ENCODE assay signal across 9 cellular contexts in genomic region chr2:161104054-161104553, GRCh38. TPM values are rescaled to one million over a fixed set of nuclear protein-coding genes. Genes with fewer than 3 reads are reported as not detected.
A peak's percentile ranks its signal among the peaks of the same experiment; 100 is the strongest.
DNase-seq lines count a peak whose midpoint lies in the region; ATAC-seq, FAIRE-seq and TF ChIP-seq lines count a peak whose summit lies in the region.
"Had no signal": no experiment of that assay in that cellular context is flagged by ENCODE, and none has a peak within 500 bp of the region (broad histone marks: within the 10 kb centered on the region; RNA-seq: fewer than 3 reads in every experiment).

No MANE protein-coding gene starts in this region.

- no peak overlapping the region for H3K9ac ChIP-seq in mammary epithelial cell (ENCODE audit: insufficient read depth, low read length)

- 43% methylated on average over 5 of the region's 5 CpGs for WGBS in mammary epithelial cell (ENCODE audit: low coverage, missing lambda C conversion rate)

- no peak overlapping the region for H3K4me3 ChIP-seq in mammary epithelial cell (replicated peaks in 1 of 3; ENCODE audit: insufficient read depth in 1 of 3, low read depth in 2 of 3, low read length in 3 of 3)
- H3K4me3 ChIP-seq in BE2C (ENCODE audit: low read depth, low read length): no peak overlapping the region

- H2AFZ ChIP-seq in mammary epithelial cell (ENCODE audit: low read depth, low read length): no peak overlapping the region

- H3K4me1 ChIP-seq in mammary epithelial cell (ENCODE audit: insufficient read depth, low read length) (peaks cover 24% of the 10 kb centered on the region), BE2C (no peaks in the 10 kb centered on the region)

- no peak overlapping the region for H3K27ac ChIP-seq in mammary epithelial cell (ENCODE audit: insufficient read depth, low read depth, low read length)

- intact Hi-C loops in mammary epithelial cell (cut with micrococcal nuclease): no loop called here

- no peak for FAIRE-seq in urothelium cell line (lab: Jason Lieb, UNC)

- H3K36me3 ChIP-seq in mammary epithelial cell (ENCODE audit: insufficient read depth, low read length) (no peaks in the 10 kb centered on the region), BE2C (no peaks in the 10 kb centered on the region)

- TF ChIP-seq CTCF in mammary epithelial cell (conservative IDR thresholded peaks at IDR 0.05 in 1 of 2, IDR thresholded peaks at IDR 0.05 in 1 of 2; ENCODE audit: extremely low read depth in 1 of 2, insufficient read depth in 1 of 2, low read depth in 1 of 2, low read length in 2 of 2) (no peak), BE2C (IDR thresholded peaks at IDR 0.05; ENCODE audit: low read depth, low read length) (no peak)

- no peaks in the 10 kb centered on the region for H3K9me3 ChIP-seq in mammary epithelial cell (replicated peaks; ENCODE audit: insufficient read depth, low read length)
- H3K9me3 ChIP-seq in BE2C: no peaks in the 10 kb centered on the region

- H3K4me2 ChIP-seq in mammary epithelial cell (ENCODE audit: insufficient read depth, low read depth, low read length): peak overlapping the region; percentile 72

- DNase-seq in mammary epithelial cell: peak; percentile 42
- DNase-seq in BE2C: no peak
- no peak for DNase-seq in MV-4-11 (lab: John Stamatoyannopoulos, UW)
- no peak for DNase-seq in urothelium cell line (ENCODE audit: low spot score)
- no peak for DNase-seq in AG08396 (ENCODE audit: low spot score)
- DNase-seq: NCI-H526 had no signal

- BruUV-seq in mammary epithelial cell (replicated peaks; lab: Mats Ljungman, UMichigan): no TSS peak

- ATAC-seq in GM18858 (IDR thresholded peaks at IDR 0.05; ENCODE audit: unreplicated experiment) (peak; percentile 92), GM21423 (IDR thresholded peaks at IDR 0.05; ENCODE audit: unreplicated experiment) (peak; percentile 92), HG03196 (IDR thresholded peaks at IDR 0.05; ENCODE audit: unreplicated experiment) (peak; percentile 85)

- no peaks in the 10 kb centered on the region for H3K79me2 ChIP-seq in mammary epithelial cell (ENCODE audit: insufficient read depth, low read length)

- dilution Hi-C loops in mammary epithelial cell (cut with HindIII; ENCODE audit: low sequenced_read_pairs): no loop called here

- CTCF ChIA-PET in mammary epithelial cell (lab: Charles Lee; ENCODE audit: low non-redundant PET): no interaction called here

- no peaks in the 10 kb centered on the region for H4K20me1 ChIP-seq in mammary epithelial cell (ENCODE audit: insufficient read depth, low read length)

- in situ Hi-C loops in mammary epithelial cell (cut with MboI; ENCODE audit: low sequenced_read_pairs in 2 of 2): no loop called here

- H3K27me3 ChIP-seq in mammary epithelial cell (ENCODE audit: insufficient read depth, low read length) (no peaks in the 10 kb centered on the region), BE2C (no peaks in the 10 kb centered on the region)

RNA-seq across cellular contexts. Expression of gene TANK, which starts 56.1 kb away (rescaled TPM):
- 10 to 100 TPM; 61.8 to 76.8 TPM for total RNA-seq in mammary epithelial cell
- polyA plus RNA-seq in mammary epithelial cell: 39.2 TPM
- polyA minus RNA-seq in mammary epithelial cell: 18.8 TPM
- polyA plus RNA-seq in BE2C (2012; ENCODE audit: insufficient read depth, insufficient read length, low read depth): 16.7 TPM
